Comparison of ENCODE assay signal across 2 cellular contexts in genomic region chr3:8660271-8660731, GRCh38.
TF ChIP-seq lines count a peak whose summit lies in the region.

No MANE protein-coding gene starts in this region.

TF ChIP-seq in HEK293, 187 proteins besides CTCF, POLR2A, EP300 and RAD21 (continued from another document and continues in another):
- TF ChIP-seq TSHZ1 (tag by site-specific recombination; IDR thresholded peaks at IDR 0.05; ENCODE audit: borderline replicate concordance) (no peak), ZNF16 (tag by site-specific recombination; IDR thresholded peaks at IDR 0.05; ENCODE audit: low read depth) (no peak), ZNF121 (tag by site-specific recombination; IDR thresholded peaks at IDR 0.05) (no peak), SCRT1 (tag by site-specific recombination; IDR thresholded peaks at IDR 0.05; ENCODE audit: borderline replicate concordance) (no peak), ZNF26 (tag by site-specific recombination; IDR thresholded peaks at IDR 0.05) (no peak), PRDM1 (tag by site-specific recombination; IDR thresholded peaks at IDR 0.05) (no peak), ZNF423 (tag by site-specific recombination; IDR thresholded peaks at IDR 0.05) (no peak), MEIS1 (CRISPR knock-in tag; IDR thresholded peaks at IDR 0.05; ENCODE audit: borderline replicate concordance) (no peak), ZNF785 (tag by site-specific recombination; IDR thresholded peaks at IDR 0.05) (no peak), ZNF658 (tag by site-specific recombination; IDR thresholded peaks at IDR 0.05) (no peak), ZNF645 (tag by site-specific recombination; IDR thresholded peaks at IDR 0.05) (no peak), ZBTB20 (tag by site-specific recombination; IDR thresholded peaks at IDR 0.05) (no peak), PRDM10 (tag by site-specific recombination; IDR thresholded peaks at IDR 0.05) (no peak), MYNN (tag by site-specific recombination; IDR thresholded peaks at IDR 0.05; ENCODE audit: borderline replicate concordance) (no peak), ZNF777 (tag by site-specific recombination; IDR thresholded peaks at IDR 0.05; ENCODE audit: borderline replicate concordance) (no peak), YY1 (tag by site-specific recombination; IDR thresholded peaks at IDR 0.05) (no peak), ZNF585B (tag by site-specific recombination; IDR thresholded peaks at IDR 0.05) (no peak)

TF ChIP-seq in SK-N-SH treated with all-trans-retinoic acid at 6 μM for 48 hours, 23 proteins besides CTCF, POLR2A, EP300 and RAD21 (continued from another document):
- TF ChIP-seq OSR1 (CRISPR knock-in tag; IDR thresholded peaks at IDR 0.05) (no peak), ESRRG (CRISPR knock-in tag; IDR thresholded peaks at IDR 0.05) (no peak)
TF ChIP-seq in SK-N-SH treated with all-trans-retinoic acid at 6 μM for 48 hours: peak in this region for 0.
